Comparison of ENCODE assay signal across 24 cellular contexts in genomic region chr19:41740415-41741243, GRCh38. TPM values are rescaled to one million over a fixed set of nuclear protein-coding genes. Genes with fewer than 3 reads are reported as not detected.
DNase-seq lines count a peak whose midpoint lies in the region; ATAC-seq, FAIRE-seq and TF ChIP-seq lines count a peak whose summit lies in the region.
"Had no signal": no experiment of that assay in that cellular context is flagged by ENCODE, and none has a peak within 500 bp of the region (broad histone marks: within the 10 kb centered on the region; RNA-seq: fewer than 3 reads in every experiment).

No MANE protein-coding gene starts in this region.

- no peak overlapping the region for H3K4me3 ChIP-seq in bronchial epithelial cell (ENCODE audit: low read depth, low read length)
- no peak overlapping the region for H3K4me3 ChIP-seq in CD8-positive, alpha-beta T cell (ENCODE audit: low read depth, low read length)
- H3K4me3 ChIP-seq: heart right ventricle, stomach had no signal

- no peak overlapping the region for H3K27ac ChIP-seq in CD8-positive, alpha-beta T cell (ENCODE audit: low read depth, low read length)
- H3K27ac ChIP-seq: heart right ventricle, stomach had no signal

- H3K9me3 ChIP-seq in CD8-positive, alpha-beta T cell (ENCODE audit: low read length): no peaks in the 10 kb centered on the region
- H3K9me3 ChIP-seq: heart right ventricle, stomach had no signal

- peak; percentile 23 for FAIRE-seq in bronchial epithelial cell (lab: Jason Lieb, UNC)

- peak overlapping the region; percentile 39 for H3K27ac Mint-ChIP-seq in activated CD4-positive, alpha-beta T cell treated with anti-CD3 and anti-CD28 coated beads, Interleukin-2, amount 10 ng/mL, durations not matched to agents 24 days and 14 days
- no peak overlapping the region for H3K27ac Mint-ChIP-seq in CD8-positive, alpha-beta T cell
- H3K27ac Mint-ChIP-seq: H9, immature natural killer cell had no signal

- no peak for ATAC-seq in CD8-positive, alpha-beta T cell
- no peak for ATAC-seq in GM19395 (IDR thresholded peaks at IDR 0.05; ENCODE audit: unreplicated experiment)
- ATAC-seq: heart right ventricle, Right ventricle myocardium inferior had no signal

- H3K27me3 ChIP-seq in bronchial epithelial cell (ENCODE audit: control insufficient read depth, insufficient read depth, low read length): no peaks in the 10 kb centered on the region
- no peaks in the 10 kb centered on the region for H3K27me3 ChIP-seq in CD8-positive, alpha-beta T cell (ENCODE audit: insufficient read depth, low read length)

- H3K4me3 Mint-ChIP-seq in activated CD4-positive, alpha-beta T cell treated with anti-CD3 and anti-CD28 coated beads, Interleukin-2, amount 10 ng/mL, durations not matched to agents 24 days and 14 days: no peak overlapping the region
- H3K4me3 Mint-ChIP-seq in CD8-positive, alpha-beta T cell: no peak overlapping the region
- H3K4me3 Mint-ChIP-seq: H9, immature natural killer cell had no signal

- CTCF ChIA-PET in CD8-positive, alpha-beta T cell (lab: Charles Lee): interaction anchor here (1.0 to 1.6 kb wide), 3 partner anchors 12 to 50 kb away, joined by 3 to 9 read pairs (median 6); no protein-coding TSS in a partner anchor

- H3K9me3 Mint-ChIP-seq in activated CD4-positive, alpha-beta T cell treated with anti-CD3 and anti-CD28 coated beads, Interleukin-2, amount 10 ng/mL, durations not matched to agents 24 days and 14 days: no peaks in the 10 kb centered on the region
- H3K9me3 Mint-ChIP-seq in CD8-positive, alpha-beta T cell: no peaks in the 10 kb centered on the region
- H3K9me3 Mint-ChIP-seq: immature natural killer cell had no signal

- no peaks in the 10 kb centered on the region for H3K4me1 ChIP-seq in CD8-positive, alpha-beta T cell (ENCODE audit: insufficient read depth, low read length)
- H3K4me1 ChIP-seq: stomach had no signal

- intact Hi-C loops in activated CD4-positive, alpha-beta T cell treated with anti-CD3 and anti-CD28 coated beads, Interleukin-2, amount 10 ng/mL, durations not matched to agents 24 days and 14 days (cut with micrococcal nuclease): loop anchor here (5.0 kb wide), 1 partner anchor 208 kb away; no protein-coding TSS in a partner anchor
- intact Hi-C loops in CD8-positive, alpha-beta T cell (cut with DNase I, micrococcal nuclease): no loop called here

- H3K36me3 Mint-ChIP-seq in activated CD4-positive, alpha-beta T cell treated with anti-CD3 and anti-CD28 coated beads, Interleukin-2, amount 10 ng/mL, durations not matched to agents 24 days and 14 days (ENCODE audit: low read depth): no peaks in the 10 kb centered on the region
- H3K36me3 Mint-ChIP-seq in CD8-positive, alpha-beta T cell: no peaks in the 10 kb centered on the region
- H3K36me3 Mint-ChIP-seq: immature natural killer cell had no signal

- H3K36me3 ChIP-seq in bronchial epithelial cell (ENCODE audit: control insufficient read depth, insufficient read depth, low read length): no peaks in the 10 kb centered on the region
- H3K36me3 ChIP-seq in CD8-positive, alpha-beta T cell (ENCODE audit: insufficient read depth, low read length): no peaks in the 10 kb centered on the region
- H3K36me3 ChIP-seq: heart right ventricle, stomach had no signal

- POLR2A ChIA-PET in CD8-positive, alpha-beta T cell (lab: Charles Lee): no interaction called here

- peaks cover 20% of the 10 kb centered on the region for H3K4me1 Mint-ChIP-seq in activated CD4-positive, alpha-beta T cell treated with anti-CD3 and anti-CD28 coated beads, Interleukin-2, amount 10 ng/mL, durations not matched to agents 24 days and 14 days
- peaks cover 6% of the 10 kb centered on the region for H3K4me1 Mint-ChIP-seq in CD8-positive, alpha-beta T cell (ENCODE audit: low read depth)
- H3K4me1 Mint-ChIP-seq: H9, immature natural killer cell had no signal

- TF ChIP-seq CTCF in bronchial epithelial cell (IDR thresholded peaks at IDR 0.05; ENCODE audit: insufficient read depth, low read length, severe bottlenecking): no peak
- TF ChIP-seq CTCF in CD8-positive, alpha-beta T cell (IDR thresholded peaks at IDR 0.05): no peak

- DNase-seq in activated CD4-positive, alpha-beta T cell treated with anti-CD3 and anti-CD28 coated beads, Interleukin-2, amount 10 ng/mL, durations not matched to agents 24 days and 14 days: no peak
- DNase-seq in activated CD4-positive, alpha-beta T cell treated with anti-CD3 and anti-CD28 coated beads for 1 hour: no peak
- peak; percentile 81 for DNase-seq in LoVo (ENCODE audit: low spot score)
- DNase-seq in bronchial epithelial cell (ENCODE audit: low read depth): no peak
- DNase-seq in stimulated activated CD8-positive, alpha-beta memory T cell treated with anti-CD3 and anti-CD28 coated beads, Interleukin-4, amount 100 ng/mL, for 48 hours: peak; percentile 29
- DNase-seq in NCI-H187 (lab: John Stamatoyannopoulos, UW): no peak
- DNase-seq in CD8-positive, alpha-beta T cell: no peak
- DNase-seq: activated gamma-delta T cell treated with Interleukin-2 at 50 U/mL for 16 hours, C1 segment of cervical spinal cord, DMS 273 treated with DMSO at 0.1 percent for 48 hours, GF-D8, H9, heart right ventricle, immature natural killer cell, NCI-H2171, NCI-H69, stomach had no signal

- peaks cover 69% of the 10 kb centered on the region for H3K27me3 Mint-ChIP-seq in activated CD4-positive, alpha-beta T cell treated with anti-CD3 and anti-CD28 coated beads, Interleukin-2, amount 10 ng/mL, durations not matched to agents 24 days and 14 days
- H3K27me3 Mint-ChIP-seq in CD8-positive, alpha-beta T cell (ENCODE audit: low read depth): peaks cover 28% of the 10 kb centered on the region

RNA-seq across cellular contexts. Expression of gene CEACAM6, which starts 14.7 kb away (rescaled TPM):
- not detected in 2 replicates for total RNA-seq in activated CD4-positive, alpha-beta T cell treated with anti-CD3 and anti-CD28 coated beads, Interleukin-2, amount 10 ng/mL, durations not matched to agents 24 days and 14 days
- total RNA-seq in bronchial epithelial cell: 13.7 and 41.6 TPM in 2 replicates
- not detected for total RNA-seq in CD8-positive, alpha-beta T cell
- total RNA-seq: chondrocyte, H9, Right ventricle myocardium inferior had no signal

RNA-seq across cellular contexts. Expression of gene CEACAM5, which starts 32.2 kb away (rescaled TPM):
- total RNA-seq in activated CD4-positive, alpha-beta T cell treated with anti-CD3 and anti-CD28 coated beads, Interleukin-2, amount 10 ng/mL, durations not matched to agents 24 days and 14 days: not detected in 2 replicates
- 11.6 and 40.6 TPM in 2 replicates for total RNA-seq in bronchial epithelial cell
- total RNA-seq in CD8-positive, alpha-beta T cell: not detected
- total RNA-seq: chondrocyte, H9, heart right ventricle, omental fat pad, Right ventricle myocardium inferior had no signal

RNA-seq across cellular contexts. Expression of gene CEACAM7, which starts 52.6 kb away (rescaled TPM):
- not detected in 2 replicates for total RNA-seq in activated CD4-positive, alpha-beta T cell treated with anti-CD3 and anti-CD28 coated beads, Interleukin-2, amount 10 ng/mL, durations not matched to agents 24 days and 14 days
- total RNA-seq in bronchial epithelial cell: 0.79 and 7.3 TPM in 2 replicates
- total RNA-seq in CD8-positive, alpha-beta T cell: not detected
- total RNA-seq: chondrocyte, H9, heart right ventricle, omental fat pad, Right ventricle myocardium inferior had no signal

RNA-seq across cellular contexts. Expression of gene CEACAM3, which starts 55.8 kb away (rescaled TPM):
- total RNA-seq in activated CD4-positive, alpha-beta T cell treated with anti-CD3 and anti-CD28 coated beads, Interleukin-2, amount 10 ng/mL, durations not matched to agents 24 days and 14 days: not detected in 2 replicates
- 0.26 TPM in 1 of 2 replicates, not detected in the other for total RNA-seq in bronchial epithelial cell
- total RNA-seq in CD8-positive, alpha-beta T cell: not detected
- total RNA-seq: A673, chondrocyte, H9, lower leg skin, stomach, ureter had no signal

Comparison
In these comparisons a context has a peak if more than half of its experiments do, and no peak if none do; other contexts are left out.
1. DNase-seq: peak in LoVo (single experiment) and stimulated activated CD8-positive, alpha-beta memory T cell treated with anti-CD3 and anti-CD28 coated beads, Interleukin-4, amount 100 ng/mL, for 48 hours (single experiment); none in activated CD4-positive, alpha-beta T cell treated with anti-CD3 and anti-CD28 coated beads, Interleukin-2, amount 10 ng/mL, durations not matched to agents 24 days and 14 days (single experiment), activated CD4-positive, alpha-beta T cell treated with anti-CD3 and anti-CD28 coated beads for 1 hour (single experiment), bronchial epithelial cell (single experiment), NCI-H187 (0 of 2) and CD8-positive, alpha-beta T cell (0 of 7).
2. RNA of gene CEACAM6, which starts 14.7 kb away (total RNA-seq): 13.7 to 41.6 TPM in bronchial epithelial cell; not detected in activated CD4-positive, alpha-beta T cell treated with anti-CD3 and anti-CD28 coated beads, Interleukin-2, amount 10 ng/mL, durations not matched to agents 24 days and 14 days and not detected in CD8-positive, alpha-beta T cell; every median in the first group is over 10 times any median in the second.
3. RNA of gene CEACAM5, which starts 32.2 kb away (total RNA-seq): 11.6 to 40.6 TPM in bronchial epithelial cell; not detected in activated CD4-positive, alpha-beta T cell treated with anti-CD3 and anti-CD28 coated beads, Interleukin-2, amount 10 ng/mL, durations not matched to agents 24 days and 14 days and not detected in CD8-positive, alpha-beta T cell; every median in the first group is over 10 times any median in the second.